8 cellular contexts compared by ENCODE assay signal in the genomic region with DNA sequence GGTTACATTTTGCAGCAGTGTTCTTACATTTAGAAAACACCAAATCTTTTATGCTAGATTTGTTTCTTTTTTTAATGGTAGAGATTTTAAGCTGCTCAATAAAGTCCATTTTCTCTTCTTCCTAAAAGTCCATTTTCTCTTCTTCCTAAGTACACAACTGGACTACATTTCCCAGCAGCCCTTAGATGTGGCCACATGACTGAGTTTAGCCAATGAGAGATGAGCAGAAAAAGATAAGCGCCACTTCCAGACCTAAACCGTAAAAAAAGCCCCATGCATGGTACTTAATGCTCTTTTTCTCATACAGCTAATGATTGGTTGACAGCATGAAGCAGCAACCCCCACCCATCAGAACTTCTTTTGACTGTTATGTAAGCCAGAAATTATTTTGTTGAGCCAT.
DNase-seq lines count a peak whose midpoint lies in the region; ATAC-seq lines count a peak whose summit lies in the region.

No MANE protein-coding gene starts in this region.

- peaks cover 9% of the 10 kb centered on the region for H3K9me3 Mint-ChIP-seq in activated T-cell treated with anti-CD3 and anti-CD28 coated beads, Interleukin-2, amount 50 U/mL, for 4 hours

- DNase-seq in NCI-H82 treated with DMSO at 0.1 percent for 48 hours (lab: John Stamatoyannopoulos, UW; ENCODE audit: unreplicated experiment) (peak; percentile 21), hepatic stellate cell (ENCODE audit: low spot score) (peak; percentile 13), GM03348 (ENCODE audit: low spot score) (no peak)
- no peak for DNase-seq in activated CD4-positive, alpha-beta T cell treated with anti-CD3 and anti-CD28 coated beads for 4 hours
- DNase-seq in activated T-cell treated with anti-CD3 and anti-CD28 coated beads, Interleukin-2, amount 50 U/mL, for 4 hours, result no peak

- H3K27me3 Mint-ChIP-seq in activated T-cell treated with anti-CD3 and anti-CD28 coated beads, Interleukin-2, amount 50 U/mL, for 4 hours (ENCODE audit: low read depth), result peaks cover 6% of the 10 kb centered on the region

- ATAC-seq in GM18508 (IDR thresholded peaks at IDR 0.05; ENCODE audit: insufficient read depth, unreplicated experiment), result peak; percentile 78
- ATAC-seq in HG02642 (IDR thresholded peaks at IDR 0.05; ENCODE audit: poor library complexity, unreplicated experiment), result peak; percentile 80
- ATAC-seq in HG03342 (IDR thresholded peaks at IDR 0.05; ENCODE audit: unreplicated experiment), result no peak
- ATAC-seq in activated T-cell treated with anti-CD3 and anti-CD28 coated beads, Interleukin-2, amount 50 U/mL, for 4 hours, result no peak

- no peaks in the 10 kb centered on the region for H3K36me3 Mint-ChIP-seq in activated T-cell treated with anti-CD3 and anti-CD28 coated beads, Interleukin-2, amount 50 U/mL, for 4 hours (ENCODE audit: insufficient read depth)

- H3K4me3 Mint-ChIP-seq in activated T-cell treated with anti-CD3 and anti-CD28 coated beads, Interleukin-2, amount 50 U/mL, for 4 hours, result no peak overlapping the region

- no peaks in the 10 kb centered on the region for H3K4me1 Mint-ChIP-seq in activated T-cell treated with anti-CD3 and anti-CD28 coated beads, Interleukin-2, amount 50 U/mL, for 4 hours (ENCODE audit: low read depth)

Comparison
In these comparisons a context has a peak if more than half of its experiments do, and no peak if none do; other contexts are left out.
1. ATAC-seq: peak in GM18508 (single experiment) and HG02642 (single experiment); none in HG03342 (single experiment) and activated T-cell treated with anti-CD3 and anti-CD28 coated beads, Interleukin-2, amount 50 U/mL, for 4 hours (0 of 2).
2. DNase-seq: peak in NCI-H82 treated with DMSO at 0.1 percent for 48 hours (single experiment) and hepatic stellate cell (single experiment); none in activated CD4-positive, alpha-beta T cell treated with anti-CD3 and anti-CD28 coated beads for 4 hours (0 of 2), GM03348 (single experiment) and activated T-cell treated with anti-CD3 and anti-CD28 coated beads, Interleukin-2, amount 50 U/mL, for 4 hours (single experiment).